ENCODE assay signal across 8 cellular contexts in the genomic region with DNA sequence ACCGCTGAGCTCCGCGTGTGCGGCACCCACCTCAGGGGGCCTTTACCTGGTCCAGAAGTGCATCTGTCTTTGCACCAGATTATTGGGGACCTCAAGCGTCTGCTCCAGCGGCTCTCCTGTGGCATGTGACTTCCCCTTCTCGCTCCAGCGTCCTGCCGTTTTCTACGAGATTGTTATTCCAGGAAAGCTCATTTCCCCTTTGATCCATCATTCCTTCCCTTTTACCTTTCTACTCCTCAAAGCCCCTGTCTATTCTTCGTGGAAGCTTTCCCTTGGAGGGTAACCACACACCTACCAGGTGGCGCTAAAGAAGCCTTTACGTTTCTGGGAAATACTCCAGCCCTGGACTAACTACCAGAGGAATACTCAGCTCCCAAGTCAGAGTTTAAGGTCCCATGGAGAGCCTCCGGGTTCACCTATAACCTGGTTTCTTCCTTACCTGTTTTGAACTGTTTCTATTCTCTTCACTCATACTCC. TPM values are rescaled to one million over a fixed set of nuclear protein-coding genes. Genes with fewer than 3 reads are reported as not detected.
DNase-seq lines count a peak whose midpoint lies in the region; ATAC-seq and TF ChIP-seq lines count a peak whose summit lies in the region.

No MANE protein-coding gene starts in this region.

- in situ Hi-C loops in KBM-7 (cut with MboI; ENCODE audit: low pct_unique_long_range_greater_than_20kb, low sequenced_read_pairs): no loop called here

- 5% methylated on average over 14 of the region's 14 CpGs for WGBS in aorta, 2 donors

- no peak for TF ChIP-seq POLR2A in breast epithelium (IDR thresholded peaks at IDR 0.05)

- H3K27ac ChIP-seq in breast epithelium (peak overlapping the region; percentile 79 to 96), aorta (ENCODE audit: low read depth in 1 of 2, low read length in 2 of 2) (peak overlapping the region in 1 of 2 donors; percentile 64)

- H3K36me3 ChIP-seq in breast epithelium (no peaks in the 10 kb centered on the region), aorta (ENCODE audit: control insufficient read depth in 1 of 2, insufficient read depth in 2 of 2, low read length in 1 of 2) (peaks cover 0 to 17% of the 10 kb centered on the region in 2 donors)

- no peaks in the 10 kb centered on the region for H3K27me3 ChIP-seq in breast epithelium
- H3K27me3 ChIP-seq in aorta (ENCODE audit: control insufficient read depth in 1 of 2, insufficient read depth in 2 of 2, low read length in 1 of 2): no peaks in the 10 kb centered on the region

- H3K4me3 ChIP-seq in breast epithelium (peak overlapping the region; percentile 89 to 96 (median 92)), aorta (ENCODE audit: low read length in 2 of 2) (peak overlapping the region; percentile 58 to 94)

- DNase-seq in DMS79 treated with DMSO at 0.1 percent for 48 hours (lab: John Stamatoyannopoulos, UW) (peak; percentile 46), KBM-7 (peak; percentile 22), breast epithelium (ENCODE audit: low spot score in 2 of 2) (no peak), medulla oblongata (ENCODE audit: extremely low spot score) (peak; percentile 45), aorta (no peak), putamen (ENCODE audit: low spot score) (no peak)
- no peak for DNase-seq in activated CD4-positive, CD25-positive, alpha-beta regulatory T cell (lab: John Stamatoyannopoulos, UW)

- ATAC-seq in aorta (ENCODE audit: low FRiP score) (no peak), HG03571 (IDR thresholded peaks at IDR 0.05; ENCODE audit: unreplicated experiment) (no peak)

- H3K4me1 ChIP-seq in breast epithelium (peaks cover 4 to 21% of the 10 kb centered on the region in 2 donors), aorta (ENCODE audit: control insufficient read depth in 1 of 2, insufficient read depth in 2 of 2, low read length in 2 of 2) (peaks cover 0 to 3% of the 10 kb centered on the region in 2 donors)

- intact Hi-C loops in breast epithelium (cut with DNase I; ENCODE audit: low total_unique reads) (no loop called here), aorta (cut with DNase I) (loop anchor here in 1 of 2 donors (2.0 kb wide), 1 partner anchor 17 kb away; a partner anchor contains a TSS)

- no peaks in the 10 kb centered on the region for H3K9me3 ChIP-seq in breast epithelium
- no peaks in the 10 kb centered on the region for H3K9me3 ChIP-seq in aorta (ENCODE audit: control insufficient read depth, low read length)

- TF ChIP-seq CTCF in breast epithelium (IDR thresholded peaks at IDR 0.05): no peak

RNA-seq across cellular contexts. Expression of a gene that starts 1.5 kb away (rescaled TPM):
- 10 to 100 TPM; 30.4 to 70.8 (median 50.1) TPM for total RNA-seq in breast epithelium
- total RNA-seq in aorta: 10 to 100 TPM; 42.9 to 50.2 TPM
- 10 to 100 TPM; 18.2 to 23.8 TPM for polyA plus RNA-seq in aorta

RNA-seq across cellular contexts. Expression of a gene that starts 16.2 kb away (rescaled TPM):
- total RNA-seq in breast epithelium: 10 to 100 TPM; 22.2 to 48.9 (median 35.1) TPM
- total RNA-seq in aorta: 10 to 100 TPM; 23.9 to 43.7 TPM
- polyA plus RNA-seq in aorta: 10 to 100 TPM in 1 of 2 donors, 1 to 10 TPM in 1; 5.9 to 33.2 TPM

RNA-seq across cellular contexts. Expression of a gene that starts 38.6 kb away (rescaled TPM):
- total RNA-seq in breast epithelium (1 to 10 TPM in 2 of 3 donors, under 1 TPM in 1; 0.16 to 1.6 (median 1.2) TPM), aorta (1 to 10 TPM; 7.8 to 8.1 TPM)
- polyA plus RNA-seq in aorta: 1 to 10 TPM; 1.8 to 7.9 TPM

Comparison
In these comparisons a context has a peak if more than half of its experiments do, and no peak if none do; other contexts are left out.
1. DNase-seq: peak in DMS79 treated with DMSO at 0.1 percent for 48 hours (single experiment), KBM-7 (single experiment) and medulla oblongata (single experiment); none in breast epithelium (0 of 2), aorta (0 of 2), putamen (single experiment) and activated CD4-positive, CD25-positive, alpha-beta regulatory T cell (0 of 4).